Comparison of ENCODE assay signal across 2 cellular contexts in genomic region chr11:76030973-76031590, GRCh38.
TF ChIP-seq lines count a peak whose summit lies in the region.

No MANE protein-coding gene starts in this region.

TF ChIP-seq in SK-N-SH treated with all-trans-retinoic acid at 6 μM for 48 hours, 23 proteins besides CTCF, POLR2A, EP300 and RAD21 (continued from another document):
- no peak for TF ChIP-seq TSHZ2 (CRISPR knock-in tag; IDR thresholded peaks at IDR 0.05)
- TF ChIP-seq ZNF565 (CRISPR knock-in tag; conservative IDR thresholded peaks at IDR 0.05; ENCODE audit: low read depth) = no peak
- no peak for TF ChIP-seq ARNTL (CRISPR knock-in tag; IDR thresholded peaks at IDR 0.05; ENCODE audit: borderline replicate concordance, low read depth)
- no peak for TF ChIP-seq ZNF70 (CRISPR knock-in tag; IDR thresholded peaks at IDR 0.05)
- TF ChIP-seq ZC3H10 (CRISPR knock-in tag; IDR thresholded peaks at IDR 0.05) = peak; percentile 18; the same call in 1 of the 2 replicates
- no peak for TF ChIP-seq PATZ1 (CRISPR knock-in tag; IDR thresholded peaks at IDR 0.05; ENCODE audit: borderline replicate concordance)
- TF ChIP-seq BACH2 (CRISPR knock-in tag; IDR thresholded peaks at IDR 0.05; ENCODE audit: borderline replicate concordance) = no peak
- TF ChIP-seq ZFP3 (CRISPR knock-in tag; IDR thresholded peaks at IDR 0.05) = no peak
- no peak for TF ChIP-seq ZNF8 (CRISPR knock-in tag; IDR thresholded peaks at IDR 0.05)
TF ChIP-seq in SK-N-SH treated with all-trans-retinoic acid at 6 μM for 48 hours: peak in this region for 2.

TF ChIP-seq in SK-N-SH, 30 proteins besides CTCF, POLR2A, EP300 and RAD21 (continued from another document):
- TF ChIP-seq IRF3 (IDR thresholded peaks at IDR 0.05; ENCODE audit: low read depth, low read length) (no peak), USF1 (IDR thresholded peaks at IDR 0.05; ENCODE audit: borderline replicate concordance, low read depth) (no peak)
TF ChIP-seq in SK-N-SH: peak in this region for 0.
